ENCODE assay signal across 1 cellular context in the genomic region with DNA sequence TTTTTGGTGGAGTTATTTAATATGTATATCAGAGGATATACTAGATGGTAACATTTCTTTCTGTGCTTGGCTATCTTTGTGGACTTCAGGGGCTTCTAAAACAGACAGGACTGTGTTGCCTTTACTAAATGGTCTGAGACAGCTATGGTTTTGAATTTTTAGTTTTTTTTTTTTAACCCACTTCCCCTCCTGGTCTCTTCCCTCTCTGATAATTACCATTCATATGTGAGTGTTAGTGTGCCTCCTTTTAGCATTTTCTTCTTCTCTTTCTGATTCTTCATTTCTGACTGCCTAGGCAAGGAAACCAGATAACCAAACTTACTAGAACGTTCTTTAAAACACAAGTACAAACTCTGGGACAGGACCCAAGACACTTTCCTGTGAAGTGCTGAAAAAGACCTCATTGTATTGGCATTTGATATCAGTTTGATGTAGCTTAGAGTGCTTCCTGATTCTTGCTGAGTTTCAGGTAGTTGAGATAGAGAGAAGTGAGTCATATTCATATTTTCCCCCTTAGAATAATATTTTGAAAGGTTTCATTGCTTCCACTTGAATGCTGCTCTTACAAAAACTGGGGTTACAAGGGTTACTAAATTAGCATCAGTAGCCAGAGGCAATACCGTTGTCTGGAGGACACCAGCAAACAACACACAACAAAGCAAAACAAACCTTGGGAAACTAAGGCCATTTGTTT.
TF ChIP-seq lines count a peak whose summit lies in the region.

No MANE protein-coding gene starts in this region.

TF ChIP-seq in GM12878, 131 proteins besides CTCF, POLR2A, EP300 and RAD21 (continued from another document):
- TF ChIP-seq ZBED1 (IDR thresholded peaks at IDR 0.05; ENCODE audit: borderline replicate concordance) (no peak), JUNB (IDR thresholded peaks at IDR 0.05) (peak; percentile 39), ASH2L (IDR thresholded peaks at IDR 0.05; ENCODE audit: borderline replicate concordance, low read depth) (0 out of 2 replicates have a peak, but pooled peaks have one; percentile 39)
TF ChIP-seq in GM12878: peak in this region for 2.
